ENCODE assay signal across 9 cellular contexts in genomic region chr5:180932660-180933059, GRCh38. TPM values are rescaled to one million over a fixed set of nuclear protein-coding genes. Genes with fewer than 3 reads are reported as not detected.
"Had no signal": no experiment of that assay in that cellular context is flagged by ENCODE, and none has a peak within 500 bp of the region (broad histone marks: within the 10 kb centered on the region; RNA-seq: fewer than 3 reads in every experiment).

No MANE protein-coding gene starts in this region.

- ATAC-seq: HepG2 had no signal

- FAIRE-seq: HepG2, HTR-8/SVneo had no signal

- DNase-seq: IMR-90, KBM-7, KG1 had no signal

- H3K27ac ChIP-seq: HL-60 had no signal

RNA-seq across cellular contexts. Expression of gene BTNL8, which starts 33.7 kb away (rescaled TPM):
- total RNA-seq: HepG2, IMR-90 had no signal
- polyA plus RNA-seq: HepG2, IgD-negative memory B cell, IMR-90 had no signal

RNA-seq across cellular contexts. Expression of gene BTNL3, which starts 56.0 kb away (rescaled TPM):
- total RNA-seq: HepG2, HT-29, HT1080, IMR-90 had no signal
- polyA plus RNA-seq: HepG2, IgD-negative memory B cell, IMR-90 had no signal
